ENCODE assay signal across 21 cellular contexts in the genomic region with DNA sequence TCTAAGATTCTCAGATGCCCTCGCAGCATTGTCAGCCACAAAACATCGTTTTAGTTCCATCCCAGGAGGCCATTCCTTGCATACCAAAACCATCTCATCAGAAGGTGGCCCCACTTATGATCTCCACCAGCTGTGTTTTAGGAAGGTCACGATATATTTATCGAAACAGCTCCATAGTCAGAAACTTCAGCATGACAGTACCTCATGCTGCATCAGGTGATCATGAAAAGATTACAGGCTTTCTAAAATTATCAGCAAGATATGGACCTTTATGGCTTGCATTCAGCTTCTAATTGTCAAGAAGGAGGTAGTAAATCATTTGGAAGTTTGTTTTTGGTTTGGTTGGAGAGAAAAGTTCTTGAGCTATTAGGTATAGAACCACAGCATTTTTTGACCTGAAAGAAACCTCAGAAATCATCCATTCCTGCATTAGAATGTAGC. TPM values are rescaled to one million over a fixed set of nuclear protein-coding genes. Genes with fewer than 3 reads are reported as not detected.
DNase-seq lines count a peak whose midpoint lies in the region; ATAC-seq and TF ChIP-seq lines count a peak whose summit lies in the region.
"Had no signal": no experiment of that assay in that cellular context is flagged by ENCODE, and none has a peak within 500 bp of the region (broad histone marks: within the 10 kb centered on the region; RNA-seq: fewer than 3 reads in every experiment).

No MANE protein-coding gene starts in this region.

- H3K9me3 Mint-ChIP-seq in chondrocyte (ENCODE audit: low read depth), result no peaks in the 10 kb centered on the region
- no peaks in the 10 kb centered on the region for H3K9me3 Mint-ChIP-seq in effector memory CD8-positive, alpha-beta T cell
- H3K9me3 Mint-ChIP-seq: activated naive CD4-positive, alpha-beta T cell treated with anti-CD3 and anti-CD28 coated beads for 36 hours; dendritic cell treated with granulocyte-macrophage colony-stimulating factor and Interleukin-4, amounts not matched to agents 40 ng/mL and 50 ng/mL, for 4 days; T-helper 1 cell treated with Interleukin-12 subunit alpha and Interleukin-12 subunit beta and Interleukin-4 antibody, amounts not matched to agents 30 μg/mL and 1 μg/mL, for 36 hours had no signal

- no peaks in the 10 kb centered on the region for H3K9me3 ChIP-seq in Karpas-422 (ENCODE audit: low read length)
- no peaks in the 10 kb centered on the region for H3K9me3 ChIP-seq in smooth muscle cell (replicated peaks; ENCODE audit: low read depth)
- H3K9me3 ChIP-seq: gastroesophageal sphincter, prostate gland, transverse colon had no signal

- H3K79me2 ChIP-seq in Karpas-422 (ENCODE audit: low read length) (no peaks in the 10 kb centered on the region), smooth muscle cell (ENCODE audit: low read depth) (peaks cover 8% of the 10 kb centered on the region)

- peak overlapping the region; percentile 49 for H3K27ac Mint-ChIP-seq in chondrocyte (ENCODE audit: unreplicated experiment)
- H3K27ac Mint-ChIP-seq in effector memory CD8-positive, alpha-beta T cell, result no peak overlapping the region
- H3K27ac Mint-ChIP-seq: activated CD4-positive, alpha-beta T cell treated with anti-CD3 and anti-CD28 coated beads for 36 hours; activated naive CD4-positive, alpha-beta T cell treated with anti-CD3 and anti-CD28 coated beads for 36 hours; dendritic cell treated with granulocyte-macrophage colony-stimulating factor and Interleukin-4, amounts not matched to agents 40 ng/mL and 50 ng/mL, for 4 days; T-helper 1 cell treated with Interleukin-12 subunit alpha and Interleukin-12 subunit beta and Interleukin-4 antibody, amounts not matched to agents 30 μg/mL and 1 μg/mL, for 36 hours had no signal

- H3K27me3 ChIP-seq in Karpas-422 (ENCODE audit: low read length), result no peaks in the 10 kb centered on the region
- no peaks in the 10 kb centered on the region for H3K27me3 ChIP-seq in smooth muscle cell (ENCODE audit: low read depth)
- H3K27me3 ChIP-seq: gastroesophageal sphincter, transverse colon had no signal

- DNase-seq in EL (peak; percentile 88), Karpas-422 (no peak), chondrocyte (ENCODE audit: low spot score) (no peak), smooth muscle cell (lab: John Stamatoyannopoulos, UW; ENCODE audit: unreplicated experiment) (no peak), NCI-H1105 (lab: John Stamatoyannopoulos, UW) (no peak), SW 1271 (lab: John Stamatoyannopoulos, UW) (no peak), GOT3 (lab: John Stamatoyannopoulos, UW) (no peak)
- no peak for DNase-seq in effector memory CD8-positive, alpha-beta T cell
- DNase-seq: activated CD4-positive, alpha-beta T cell treated with anti-CD3 and anti-CD28 coated beads for 36 hours; activated naive CD4-positive, alpha-beta T cell treated with anti-CD3 and anti-CD28 coated beads for 36 hours; activated T-cell treated with anti-CD3 and anti-CD28 coated beads, Interleukin-2, amount 50 U/mL, for 48 hours; amniotic stem cell; islet precursor cell; MM.1S; NCI-H524 treated with DMSO at 0.1 percent for 48 hours; stimulated activated CD8-positive, alpha-beta memory T cell treated with anti-CD3 and anti-CD28 coated beads, Interleukin-4, amount 100 ng/mL, for 48 hours; transverse colon had no signal

- WGBS in smooth muscle cell (ENCODE audit: low lambda C conversion rate), result 64% methylated on average over 4 of the region's 4 CpGs

- H3F3A ChIP-seq in smooth muscle cell (ENCODE audit: low read depth), result peaks cover 10% of the 10 kb centered on the region

- peak overlapping the region; percentile 32 for H3K4me2 ChIP-seq in Karpas-422 (ENCODE audit: low read depth, low read length, poor library complexity, severe bottlenecking)
- H3K4me2 ChIP-seq in smooth muscle cell, result peak overlapping the region; percentile 39

- H2AFZ ChIP-seq in Karpas-422 (ENCODE audit: low read length), result no peak overlapping the region
- H2AFZ ChIP-seq in smooth muscle cell (ENCODE audit: low read depth), result no peak overlapping the region

- H3K4me3 Mint-ChIP-seq in chondrocyte (ENCODE audit: unreplicated experiment), result no peak overlapping the region
- H3K4me3 Mint-ChIP-seq in effector memory CD8-positive, alpha-beta T cell, result no peak overlapping the region
- H3K4me3 Mint-ChIP-seq: activated CD4-positive, alpha-beta T cell treated with anti-CD3 and anti-CD28 coated beads for 36 hours; activated naive CD4-positive, alpha-beta T cell treated with anti-CD3 and anti-CD28 coated beads for 36 hours; dendritic cell treated with granulocyte-macrophage colony-stimulating factor and Interleukin-4, amounts not matched to agents 40 ng/mL and 50 ng/mL, for 4 days; T-helper 1 cell treated with Interleukin-12 subunit alpha and Interleukin-12 subunit beta and Interleukin-4 antibody, amounts not matched to agents 30 μg/mL and 1 μg/mL, for 36 hours had no signal

- TF ChIP-seq CTCF in chondrocyte (IDR thresholded peaks at IDR 0.05) (no peak), smooth muscle cell (IDR thresholded peaks at IDR 0.05; ENCODE audit: borderline replicate concordance, insufficient read depth, poor library complexity, severe bottlenecking) (no peak)

- ATAC-seq in effector memory CD8-positive, alpha-beta T cell (replicated peaks), result no peak
- ATAC-seq: activated CD4-positive, alpha-beta T cell treated with anti-CD3 and anti-CD28 coated beads for 36 hours; gastroesophageal sphincter had no signal

- H3K36me3 ChIP-seq in Karpas-422 (ENCODE audit: insufficient read depth, low read length) (no peaks in the 10 kb centered on the region), smooth muscle cell (ENCODE audit: low read depth) (no peaks in the 10 kb centered on the region)
- H3K36me3 ChIP-seq: gastroesophageal sphincter, prostate gland, transverse colon had no signal

- peaks cover 2% of the 10 kb centered on the region for H3K36me3 Mint-ChIP-seq in chondrocyte (ENCODE audit: low read depth)
- peaks cover 3% of the 10 kb centered on the region for H3K36me3 Mint-ChIP-seq in effector memory CD8-positive, alpha-beta T cell (ENCODE audit: insufficient read depth)

- no peak overlapping the region for H3K27ac ChIP-seq in Karpas-422 (ENCODE audit: low read length)
- peak overlapping the region; percentile 23 for H3K27ac ChIP-seq in smooth muscle cell (ENCODE audit: low read depth)
- H3K27ac ChIP-seq: gastroesophageal sphincter, prostate gland, transverse colon had no signal

- no peaks in the 10 kb centered on the region for H3K9me2 ChIP-seq in Karpas-422 (replicated peaks; ENCODE audit: insufficient read depth, low read length)

- H3K9ac ChIP-seq in Karpas-422 (ENCODE audit: low read length), result no peak overlapping the region
- no peak overlapping the region for H3K9ac ChIP-seq in smooth muscle cell (ENCODE audit: low read depth)

- H3K4me3 ChIP-seq in Karpas-422 (ENCODE audit: low read length), result 0 out of 2 replicates have a peak overlapping the region, but pooled peaks have one; percentile 1
- H3K4me3 ChIP-seq in smooth muscle cell, result no peak overlapping the region
- H3K4me3 ChIP-seq: gastroesophageal sphincter, prostate gland, transverse colon had no signal

- H3K4me1 ChIP-seq in Karpas-422 (ENCODE audit: low read length) (peaks cover 38% of the 10 kb centered on the region), smooth muscle cell (ENCODE audit: low read depth) (peaks cover 8% of the 10 kb centered on the region)
- H3K4me1 ChIP-seq: prostate gland had no signal

- H4K20me1 ChIP-seq in Karpas-422 (ENCODE audit: insufficient read depth, low read depth, low read length) (no peaks in the 10 kb centered on the region; the same call in 1 of the 2 replicates), smooth muscle cell (ENCODE audit: low read depth) (peaks cover under 1% of the 10 kb centered on the region)

- H3K27me3 Mint-ChIP-seq in chondrocyte (ENCODE audit: low read depth), result no peaks in the 10 kb centered on the region
- H3K27me3 Mint-ChIP-seq in effector memory CD8-positive, alpha-beta T cell, result no peaks in the 10 kb centered on the region
- H3K27me3 Mint-ChIP-seq: activated CD4-positive, alpha-beta T cell treated with anti-CD3 and anti-CD28 coated beads for 36 hours; dendritic cell treated with granulocyte-macrophage colony-stimulating factor and Interleukin-4, amounts not matched to agents 40 ng/mL and 50 ng/mL, for 4 days had no signal

- peaks cover 65% of the 10 kb centered on the region for H3K4me1 Mint-ChIP-seq in chondrocyte (ENCODE audit: low read depth)
- H3K4me1 Mint-ChIP-seq in effector memory CD8-positive, alpha-beta T cell (ENCODE audit: low read depth in 2 of 2), result peaks cover 12 to 45% of the 10 kb centered on the region in 2 donors

RNA-seq across cellular contexts. Expression of a gene that starts 20.0 kb away (rescaled TPM):
- 0.83 and 4.2 TPM in 2 replicates for total RNA-seq in Karpas-422 (2014; rRNA removed; shearing (Covaris generic); ENCODE audit: low replicate concordance)
- total RNA-seq in chondrocyte (21.2 to 33.8 TPM (median 31.1 TPM) in 3 replicates), smooth muscle cell (14.2 and 18.0 TPM in 2 replicates)
- polyA plus RNA-seq in smooth muscle cell, result 14.4 and 17.4 TPM in 2 replicates
